ENCODE assay signal across 8 cellular contexts in the genomic region with DNA sequence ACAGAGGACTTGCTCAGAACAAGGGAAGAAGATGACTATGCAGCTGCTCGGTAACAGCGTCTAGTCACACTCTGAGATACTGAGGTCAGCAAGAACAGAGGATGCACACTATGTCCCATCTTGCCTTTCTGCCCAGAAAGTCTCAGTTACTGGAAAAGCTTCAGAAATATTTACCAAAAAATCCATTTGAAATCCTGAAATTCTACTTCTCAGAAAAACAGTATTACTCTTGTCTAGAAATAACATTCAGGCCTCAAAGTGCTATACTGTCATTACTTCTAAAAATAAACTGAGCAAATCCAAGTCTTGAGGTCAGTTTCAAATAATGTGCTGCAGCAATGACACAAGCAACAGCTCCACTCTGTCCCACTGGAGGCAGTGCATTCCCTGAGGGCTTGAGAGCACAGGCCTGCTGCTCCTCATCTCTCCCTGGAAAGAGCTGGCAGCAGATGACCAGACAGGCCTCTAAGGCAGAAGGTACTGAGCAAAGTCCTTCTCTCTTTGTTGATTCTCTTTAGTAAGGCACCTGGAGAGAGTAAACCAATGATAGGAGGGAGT.
A peak's percentile ranks its signal among the peaks of the same experiment; 100 is the strongest.
DNase-seq lines count a peak whose midpoint lies in the region; ATAC-seq, FAIRE-seq and TF ChIP-seq lines count a peak whose summit lies in the region.

No MANE protein-coding gene starts in this region.

- H2AFZ ChIP-seq in fibroblast of lung (ENCODE audit: low read length), result no peak overlapping the region

- TF ChIP-seq CTCF in 22Rv1 (IDR thresholded peaks at IDR 0.05) (peak; percentile 58), VCaP (conservative IDR thresholded peaks at IDR 0.05) (peak; percentile 52), fibroblast of lung (conservative IDR thresholded peaks at IDR 0.05 in 1 of 2, IDR thresholded peaks at IDR 0.05 in 1 of 2; ENCODE audit: low read depth in 1 of 2, low read length in 2 of 2) (peak; percentile 15 to 46)

- H3K36me3 ChIP-seq in fibroblast of lung (ENCODE audit: control insufficient read depth, insufficient read depth, low read length), result no peaks in the 10 kb centered on the region

- DNase-seq in GM18507 (ENCODE audit: extremely low spot score, insufficient read length, low read depth), result no peak
- DNase-seq in fibroblast of lung (ENCODE audit: low read depth in 2 of 2), result peak; percentile 72 to 74
- peak; percentile 2 for DNase-seq in occipital lobe (lab: John Stamatoyannopoulos, UW)
- no peak for DNase-seq in germinal center (ENCODE audit: low spot score)

- H3K9me3 ChIP-seq in fibroblast of lung (ENCODE audit: control insufficient read depth, insufficient read depth, low read depth, low read length), result no peaks in the 10 kb centered on the region

- H4K20me1 ChIP-seq in fibroblast of lung (ENCODE audit: control insufficient read depth, extremely low read depth, insufficient read depth, low read length), result no peaks in the 10 kb centered on the region

- peaks cover 14% of the 10 kb centered on the region for H3K4me1 ChIP-seq in fibroblast of lung (ENCODE audit: control insufficient read depth, extremely low read depth, insufficient read depth, low read length)

- peaks cover 57% of the 10 kb centered on the region for H3K79me2 ChIP-seq in fibroblast of lung (ENCODE audit: control insufficient read depth, insufficient read depth, low read length)

- no peak overlapping the region for H3K4me3 ChIP-seq in fibroblast of lung (replicated peaks in 1 of 4; ENCODE audit: control extremely low read depth in 1 of 4, insufficient read depth in 1 of 4, low read depth in 3 of 4, low read length in 4 of 4)

- ATAC-seq in GM21447 (IDR thresholded peaks at IDR 0.05; ENCODE audit: unreplicated experiment) (no peak), GM19324 (IDR thresholded peaks at IDR 0.05; ENCODE audit: low FRiP score, unreplicated experiment) (no peak)

- peak overlapping the region; percentile 40 for H3K4me2 ChIP-seq in fibroblast of lung (ENCODE audit: extremely low read depth, insufficient read depth, low read length)

- FAIRE-seq in GM18507 (lab: Jason Lieb, UNC), result peak; percentile 21

- H3K27ac ChIP-seq in 22Rv1 (no peak overlapping the region; the same call in 1 of the 2 replicates), VCaP (no peak overlapping the region), fibroblast of lung (ENCODE audit: insufficient read depth, low read length) (peak overlapping the region; percentile 60)

- no peaks in the 10 kb centered on the region for H3K27me3 ChIP-seq in fibroblast of lung (ENCODE audit: control insufficient read depth, insufficient read depth, low read length)

- H3K9ac ChIP-seq in fibroblast of lung (ENCODE audit: insufficient read depth, low read length), result no peak overlapping the region

Comparison
In these comparisons a context has a peak if more than half of its experiments do, and no peak if none do; other contexts are left out.
1. DNase-seq: peak in fibroblast of lung (2 of 2) and occipital lobe (single experiment); none in GM18507 (single experiment) and germinal center (single experiment).
2. Peak in every context shown above with its lines, with median percentiles within 50 percentile points of each other: CTCF ChIP-seq.